In genomic region chr2:109128466-109129355, GRCh38 we compare ENCODE assay signal across 8 cellular contexts. TPM values are rescaled to one million over a fixed set of nuclear protein-coding genes. Genes with fewer than 3 reads are reported as not detected.
DNase-seq lines count a peak whose midpoint lies in the region; TF ChIP-seq lines count a peak whose summit lies in the region.

SH3RF3 (plus strand) TSS chr2:109129205.

- H3K36me3 ChIP-seq in esophagus muscularis mucosa (no peaks in the 10 kb centered on the region), tibial nerve (no peaks in the 10 kb centered on the region)

- intact Hi-C loops in esophagus muscularis mucosa (cut with DNase I), result loop anchor here (1.0 to 10.0 kb wide), 2 partner anchors 256 to 382 kb away; no protein-coding TSS in a partner anchor

- TF ChIP-seq POLR2A in esophagus muscularis mucosa (IDR thresholded peaks at IDR 0.05; ENCODE audit: low read depth), result no peak
- TF ChIP-seq POLR2A in tibial nerve (IDR thresholded peaks at IDR 0.05), result no peak

- no peak for TF ChIP-seq EP300 in esophagus muscularis mucosa (IDR thresholded peaks at IDR 0.05)
- TF ChIP-seq EP300 in tibial nerve (IDR thresholded peaks at IDR 0.05), result no peak

- WGBS in esophagus muscularis mucosa, result 0% methylated on average over 11 of the region's 102 CpGs
- 1 to 4% methylated on average over 17 to 50 of the region's 102 CpGs for WGBS in tibial nerve, 2 donors

- TF ChIP-seq CTCF in esophagus muscularis mucosa (IDR thresholded peaks at IDR 0.05) (no peak), tibial nerve (IDR thresholded peaks at IDR 0.05) (peak in 1 of 5 experiments; percentile 10)

- H3K27me3 ChIP-seq in esophagus muscularis mucosa (peaks cover 0 to 22% (median 0%) of the 10 kb centered on the region in 4 donors), tibial nerve (peaks cover 0 to 7% of the 10 kb centered on the region in 2 donors)

- H3K27ac ChIP-seq in esophagus muscularis mucosa (replicated peaks in 1 of 4), result peak within 1 kb of the TSS; percentile 76 to 89 (median 84)
- H3K27ac ChIP-seq in tibial nerve, result peak within 1 kb of the TSS in 3 of 4 donors; percentile 42 to 73 (median 50)

- H3K9me3 ChIP-seq in esophagus muscularis mucosa, result no peaks in the 10 kb centered on the region
- H3K9me3 ChIP-seq in tibial nerve, result no peaks in the 10 kb centered on the region

- DNase-seq in NCI-H2081 (lab: John Stamatoyannopoulos, UW) (peak; percentile 22 to 51), NCI-H2081 treated with DMSO at 0.1 percent for 48 hours (lab: John Stamatoyannopoulos, UW) (no peak), HT1080 (ENCODE audit: low read depth) (peak; percentile 34), esophagus muscularis mucosa (ENCODE audit: extremely low spot score) (no peak), mucosa of gallbladder (ENCODE audit: low spot score) (peak; percentile 37), tibial nerve (ENCODE audit: low spot score in 2 of 2) (peak in 1 of 2 donors; percentile 19)
- peak; percentile 79 for DNase-seq in activated CD8-positive, alpha-beta memory T cell treated with anti-CD3 and anti-CD28 coated beads for 24 hours
- DNase-seq in stimulated activated naive CD4-positive, alpha-beta T cell treated with Interleukin-2 at 50 U/mL for 16 hours (lab: John Stamatoyannopoulos, UW), result no peak

- peaks cover 7 to 45% (median 34%) of the 10 kb centered on the region in 4 donors for H3K4me1 ChIP-seq in esophagus muscularis mucosa
- H3K4me1 ChIP-seq in tibial nerve, result peaks cover 0 to 43% (median 0%) of the 10 kb centered on the region in 4 donors

- H3K4me3 ChIP-seq in esophagus muscularis mucosa (peak within 1 kb of the TSS; percentile 68 to 91 (median 81)), tibial nerve (peak within 1 kb of the TSS; percentile 44 to 65 (median 56))

RNA-seq across cellular contexts. Expression of gene SH3RF3, which starts in this region (rescaled TPM):
- total RNA-seq in HT1080 (2014; rRNA removed; shearing (Covaris generic)), result 4.1 and 5.0 TPM in 2 replicates
- polyA plus RNA-seq in HT1080 (2015; cell fraction: cytosol; rRNA removed), result 3.3 and 4.3 TPM in 2 replicates
- 3.8 and 4.2 TPM in 2 replicates for polyA plus RNA-seq in HT1080 (2015; cell fraction: nucleus; rRNA removed)
- 10 to 100 TPM in 2 of 4 donors, 1 to 10 TPM in 2; 6.3 to 17.5 (median 11.3) TPM for total RNA-seq in esophagus muscularis mucosa
- 11.5 TPM for total RNA-seq in mucosa of gallbladder
- 10 to 100 TPM in 2 of 4 donors, 1 to 10 TPM in 2; 6.9 to 18.0 (median 11.4) TPM for total RNA-seq in tibial nerve

Comparison
In these comparisons a context has a peak if more than half of its experiments do, and no peak if none do; other contexts are left out.
1. DNase-seq: peak in NCI-H2081 (2 of 2), HT1080 (single experiment), activated CD8-positive, alpha-beta memory T cell treated with anti-CD3 and anti-CD28 coated beads for 24 hours (single experiment) and mucosa of gallbladder (single experiment); none in NCI-H2081 treated with DMSO at 0.1 percent for 48 hours (single experiment), esophagus muscularis mucosa (single experiment) and stimulated activated naive CD4-positive, alpha-beta T cell treated with Interleukin-2 at 50 U/mL for 16 hours (single experiment).